Comparison of ENCODE assay signal across 11 cellular contexts in genomic region chr12:8089277-8089676, GRCh38. TPM values are rescaled to one million over a fixed set of nuclear protein-coding genes. Genes with fewer than 3 reads are reported as not detected.
A peak's percentile ranks its signal among the peaks of the same experiment; 100 is the strongest.
DNase-seq lines count a peak whose midpoint lies in the region; ATAC-seq and TF ChIP-seq lines count a peak whose summit lies in the region.
"Not testable (repeated sequence)": the region's sequence is repeated elsewhere in the genome, so short reads cannot be mapped to it uniquely, and the experiment has no call there.
"Had no signal": no experiment of that assay in that cellular context is flagged by ENCODE, and none has a peak within 500 bp of the region (broad histone marks: within the 10 kb centered on the region; RNA-seq: fewer than 3 reads in every experiment).

No MANE protein-coding gene starts in this region.

- H3K27me3 ChIP-seq in BLaER1; CD8-positive, alpha-beta memory T cell (ENCODE audit: insufficient read depth, low read length, poor library complexity, severe bottlenecking); neural progenitor cell: not testable (repeated sequence)

- not testable (repeated sequence) for H3F3A ChIP-seq in neural progenitor cell (ENCODE audit: low read depth)

- H3K79me2 ChIP-seq in neural progenitor cell (ENCODE audit: low read depth), result peaks cover 38% of the 10 kb centered on the region

- H3K4me3 Mint-ChIP-seq in CD8-positive, alpha-beta memory T cell; activated CD8-positive, alpha-beta T cell treated with anti-CD3 and anti-CD28 coated beads for 36 hours; activated naive CD8-positive, alpha-beta T cell treated with anti-CD3 and anti-CD28 coated beads, Interleukin-2, amount 50 U/mL, for 24 hours; immature natural killer cell; neural progenitor cell: not testable (repeated sequence)
- peak overlapping the region in 2 of 3 donors; percentile 54 to 78 for H3K4me3 Mint-ChIP-seq in T-cell
- H3K4me3 Mint-ChIP-seq in activated T-helper 17 cell treated with anti-CD3 and anti-CD28 coated beads, Interleukin-2, amount 50 U/mL, for 72 hours, result peak overlapping the region; percentile 87

- peak overlapping the region; percentile 69 for H3K4me2 ChIP-seq in BLaER1
- H3K4me2 ChIP-seq in neural progenitor cell, result not testable (repeated sequence)

- ATAC-seq in T-cell (replicated peaks in 1 of 4); activated CD8-positive, alpha-beta T cell treated with anti-CD3 and anti-CD28 coated beads for 36 hours; activated T-helper 17 cell treated with anti-CD3 and anti-CD28 coated beads, Interleukin-2, amount 50 U/mL, for 72 hours (replicated peaks); activated naive CD8-positive, alpha-beta T cell treated with anti-CD3 and anti-CD28 coated beads, Interleukin-2, amount 50 U/mL, for 24 hours: not testable (repeated sequence)

- H3K9me3 Mint-ChIP-seq in CD8-positive, alpha-beta memory T cell; T-cell; activated CD8-positive, alpha-beta T cell treated with anti-CD3 and anti-CD28 coated beads for 36 hours; activated T-helper 17 cell treated with anti-CD3 and anti-CD28 coated beads, Interleukin-2, amount 50 U/mL, for 72 hours; activated naive CD8-positive, alpha-beta T cell treated with anti-CD3 and anti-CD28 coated beads, Interleukin-2, amount 50 U/mL, for 24 hours; immature natural killer cell; neural progenitor cell: not testable (repeated sequence)

- H4K20me1 ChIP-seq in BLaER1, result peaks cover 69% of the 10 kb centered on the region
- H4K20me1 ChIP-seq in neural progenitor cell (ENCODE audit: low read depth), result not testable (repeated sequence)

- CTCF ChIA-PET in CD8-positive, alpha-beta memory T cell (lab: Charles Lee), result interaction anchor here (1.4 to 2.1 kb wide), 3 partner anchors 11 to 148 kb away, joined by 5 to 8 read pairs (median 7); no protein-coding TSS in a partner anchor
- CTCF ChIA-PET in T-cell (lab: Charles Lee), result interaction anchor here in 1 of 2 donors (0.6 to 2.3 kb wide), 4 partner anchors 11 to 837 kb away, joined by 3 to 17 read pairs (median 4); no protein-coding TSS in a partner anchor
- CTCF ChIA-PET in activated CD8-positive, alpha-beta T cell treated with anti-CD3 and anti-CD28 coated beads for 36 hours (lab: Charles Lee), result interaction anchor here (1.1 to 3.0 kb wide), 6 partner anchors 11 to 148 kb away, joined by 3 to 21 read pairs (median 6); no protein-coding TSS in a partner anchor

- H3K27me3 Mint-ChIP-seq in CD8-positive, alpha-beta memory T cell; T-cell; activated CD8-positive, alpha-beta T cell treated with anti-CD3 and anti-CD28 coated beads for 36 hours; activated T-helper 17 cell treated with anti-CD3 and anti-CD28 coated beads, Interleukin-2, amount 50 U/mL, for 72 hours; activated naive CD8-positive, alpha-beta T cell treated with anti-CD3 and anti-CD28 coated beads, Interleukin-2, amount 50 U/mL, for 24 hours; immature natural killer cell (ENCODE audit: low read depth in 3 of 3); neural progenitor cell (ENCODE audit: insufficient read depth, low read depth): not testable (repeated sequence)

- H3K36me3 ChIP-seq in BLaER1, result peaks cover 68% of the 10 kb centered on the region
- peaks cover 34% of the 10 kb centered on the region for H3K36me3 ChIP-seq in CD8-positive, alpha-beta memory T cell (ENCODE audit: insufficient read depth, low read length)
- not testable (repeated sequence) for H3K36me3 ChIP-seq in neural progenitor cell

- H3K27ac ChIP-seq in BLaER1; CD8-positive, alpha-beta memory T cell (ENCODE audit: low read depth, low read length); neural progenitor cell: not testable (repeated sequence)

- not testable (repeated sequence) for DNase-seq in CD8-positive, alpha-beta memory T cell; T-cell; activated CD8-positive, alpha-beta T cell treated with anti-CD3 and anti-CD28 coated beads for 36 hours; activated naive CD8-positive, alpha-beta T cell treated with anti-CD3 and anti-CD28 coated beads, Interleukin-2, amount 50 U/mL, for 24 hours; immature natural killer cell; neural progenitor cell (ENCODE audit: low spot score)

- H3K4me3 ChIP-seq in BLaER1; CD8-positive, alpha-beta memory T cell (ENCODE audit: low read length); neural progenitor cell: not testable (repeated sequence)

- not testable (repeated sequence) for H3K9ac ChIP-seq in BLaER1
- peak overlapping the region; percentile 27 for H3K9ac ChIP-seq in neural progenitor cell

- not testable (repeated sequence) for H2AFZ ChIP-seq in neural progenitor cell (replicated peaks)

- POLR2A ChIA-PET in CD8-positive, alpha-beta memory T cell (lab: Charles Lee), result interaction anchor here (0.9 kb wide), 1 partner anchor 57 kb away, joined by 4 read pairs; the partner anchor contains the start of gene FOXJ2
- POLR2A ChIA-PET in T-cell (lab: Charles Lee), result interaction anchor here in 1 of 2 donors (0.9 to 1.8 kb wide), 2 partner anchors 11 to 23 kb away, joined by 3 to 4 read pairs; partner anchors contain the start of gene C3AR1
- POLR2A ChIA-PET in activated CD8-positive, alpha-beta T cell treated with anti-CD3 and anti-CD28 coated beads for 36 hours (lab: Charles Lee), result not testable (repeated sequence)

- intact Hi-C loops in activated CD8-positive, alpha-beta T cell treated with anti-CD3 and anti-CD28 coated beads for 36 hours (cut with micrococcal nuclease), result not testable (repeated sequence)

- not testable (repeated sequence) for TF ChIP-seq CTCF in activated CD8-positive, alpha-beta T cell treated with anti-CD3 and anti-CD28 coated beads for 36 hours (IDR thresholded peaks at IDR 0.05); neural progenitor cell (IDR thresholded peaks at IDR 0.05)

- not testable (repeated sequence) for H3K9me3 ChIP-seq in BLaER1; CD8-positive, alpha-beta memory T cell (ENCODE audit: low read length); neural progenitor cell (ENCODE audit: low read depth)

- peaks cover 42 to 57% (median 53%) of the 10 kb centered on the region in 3 donors for H3K4me1 Mint-ChIP-seq in CD8-positive, alpha-beta memory T cell
- H3K4me1 Mint-ChIP-seq in T-cell (peaks cover 50 to 52% (median 51%) of the 10 kb centered on the region in 3 donors), immature natural killer cell (peaks cover 33 to 41% of the 10 kb centered on the region in 2 donors)
- H3K4me1 Mint-ChIP-seq in activated CD8-positive, alpha-beta T cell treated with anti-CD3 and anti-CD28 coated beads for 36 hours (ENCODE audit: low read depth), result peaks cover 38% of the 10 kb centered on the region
- H3K4me1 Mint-ChIP-seq in activated T-helper 17 cell treated with anti-CD3 and anti-CD28 coated beads, Interleukin-2, amount 50 U/mL, for 72 hours, result peaks cover 31% of the 10 kb centered on the region
- peaks cover 39% of the 10 kb centered on the region for H3K4me1 Mint-ChIP-seq in activated naive CD8-positive, alpha-beta T cell treated with anti-CD3 and anti-CD28 coated beads, Interleukin-2, amount 50 U/mL, for 24 hours
- not testable (repeated sequence) for H3K4me1 Mint-ChIP-seq in neural progenitor cell

- H3K27ac Mint-ChIP-seq in CD8-positive, alpha-beta memory T cell, result peak overlapping the region in 7 of 8 donors; percentile 91 to 96 (median 94)
- H3K27ac Mint-ChIP-seq in T-cell (peak overlapping the region; percentile 87 to 94), immature natural killer cell (peak overlapping the region; percentile 87 to 94 (median 92))
- H3K27ac Mint-ChIP-seq in activated CD8-positive, alpha-beta T cell treated with anti-CD3 and anti-CD28 coated beads for 36 hours, result peak overlapping the region; percentile 94
- peak overlapping the region; percentile 94 for H3K27ac Mint-ChIP-seq in activated T-helper 17 cell treated with anti-CD3 and anti-CD28 coated beads, Interleukin-2, amount 50 U/mL, for 72 hours
- H3K27ac Mint-ChIP-seq in activated naive CD8-positive, alpha-beta T cell treated with anti-CD3 and anti-CD28 coated beads, Interleukin-2, amount 50 U/mL, for 24 hours, result peak overlapping the region; percentile 85
- not testable (repeated sequence) for H3K27ac Mint-ChIP-seq in neural progenitor cell

- H3K36me3 Mint-ChIP-seq in CD8-positive, alpha-beta memory T cell, result peaks cover 8 to 62% (median 22%) of the 10 kb centered on the region in 3 donors
- H3K36me3 Mint-ChIP-seq in T-cell (peaks cover 53% of the 10 kb centered on the region), immature natural killer cell (peaks cover 14 to 40% (median 24%) of the 10 kb centered on the region in 3 donors), neural progenitor cell (peaks cover 17% of the 10 kb centered on the region)
- peaks cover 56% of the 10 kb centered on the region for H3K36me3 Mint-ChIP-seq in activated CD8-positive, alpha-beta T cell treated with anti-CD3 and anti-CD28 coated beads for 36 hours (ENCODE audit: low read depth)
- peaks cover 95% of the 10 kb centered on the region for H3K36me3 Mint-ChIP-seq in activated T-helper 17 cell treated with anti-CD3 and anti-CD28 coated beads, Interleukin-2, amount 50 U/mL, for 72 hours (ENCODE audit: low read depth)
- peaks cover 56% of the 10 kb centered on the region for H3K36me3 Mint-ChIP-seq in activated naive CD8-positive, alpha-beta T cell treated with anti-CD3 and anti-CD28 coated beads, Interleukin-2, amount 50 U/mL, for 24 hours (ENCODE audit: low read depth)

- peaks cover 57% of the 10 kb centered on the region for H3K4me1 ChIP-seq in BLaER1
- H3K4me1 ChIP-seq in CD8-positive, alpha-beta memory T cell (ENCODE audit: insufficient read depth, low read length), result peaks cover 47% of the 10 kb centered on the region
- not testable (repeated sequence) for H3K4me1 ChIP-seq in neural progenitor cell

RNA-seq across cellular contexts. Expression of gene NECAP1, which starts 7.2 kb away (rescaled TPM):
- total RNA-seq in CD8-positive, alpha-beta memory T cell, result 10 to 100 TPM; 27.1 to 34.0 TPM
- polyA plus RNA-seq in CD8-positive, alpha-beta memory T cell, result 21.2 TPM
- 10 to 100 TPM; 43.9 to 86.6 (median 46.4) TPM for total RNA-seq in T-cell
- 10 to 100 TPM; 26.7 to 29.6 TPM for total RNA-seq in activated CD8-positive, alpha-beta T cell treated with anti-CD3 and anti-CD28 coated beads for 36 hours
- 10 to 100 TPM; 30.0 to 32.9 TPM for total RNA-seq in activated T-helper 17 cell treated with anti-CD3 and anti-CD28 coated beads, Interleukin-2, amount 50 U/mL, for 72 hours
- 10 to 100 TPM; 16.0 to 23.0 (median 20.5) TPM for polyA plus RNA-seq in immature natural killer cell
- 25.2 and 40.1 TPM in 2 replicates for total RNA-seq in neural progenitor cell (ENCODE audit: low replicate concordance)

RNA-seq across cellular contexts. Expression of gene C3AR1, which starts 23.1 kb away (rescaled TPM):
- 1 to 10 TPM; 1.2 to 2.0 TPM for total RNA-seq in CD8-positive, alpha-beta memory T cell
- 15.5 TPM for polyA plus RNA-seq in CD8-positive, alpha-beta memory T cell
- 1 to 10 TPM in 4 of 5 donors, under 1 TPM in 1; 0.68 to 5.1 (median 2.4) TPM for total RNA-seq in T-cell
- 1 to 10 TPM; 1.1 to 1.4 TPM for total RNA-seq in activated CD8-positive, alpha-beta T cell treated with anti-CD3 and anti-CD28 coated beads for 36 hours
- total RNA-seq in activated T-helper 17 cell treated with anti-CD3 and anti-CD28 coated beads, Interleukin-2, amount 50 U/mL, for 72 hours, result 1 to 10 TPM; 6.4 to 7.3 TPM
- 10 to 100 TPM; 10.8 to 31.1 (median 20.2) TPM for polyA plus RNA-seq in immature natural killer cell
- total RNA-seq in neural progenitor cell (ENCODE audit: low replicate concordance), result not detected in 2 replicates
- total RNA-seq: NCI-H460, PC-9 had no signal

RNA-seq across cellular contexts. Expression of gene CLEC4A, which starts 34.1 kb away (rescaled TPM):
- 1 to 10 TPM in 1 of 2 experiments, under 1 TPM in 1; 0.42 to 1.1 TPM for total RNA-seq in CD8-positive, alpha-beta memory T cell
- polyA plus RNA-seq in CD8-positive, alpha-beta memory T cell, result 0.66 TPM
- total RNA-seq in T-cell, result 1 to 10 TPM in 3 of 5 donors, under 1 TPM in 2; 0.44 to 2.3 (median 1.3) TPM
- total RNA-seq in activated CD8-positive, alpha-beta T cell treated with anti-CD3 and anti-CD28 coated beads for 36 hours, result 1 to 10 TPM in 1 of 2 experiments, under 1 TPM in 1; 0.98 to 2.0 TPM
- 1 to 10 TPM in 1 of 2 donors, under 1 TPM in 1; 0.22 to 2.6 TPM for total RNA-seq in activated T-helper 17 cell treated with anti-CD3 and anti-CD28 coated beads, Interleukin-2, amount 50 U/mL, for 72 hours
- polyA plus RNA-seq in immature natural killer cell, result 10 to 100 TPM in 2 of 3 donors, 1 to 10 TPM in 1; 1.6 to 15.4 (median 10.5) TPM
- 0.43 and 2.0 TPM in 2 replicates for total RNA-seq in neural progenitor cell (ENCODE audit: low replicate concordance)
- total RNA-seq: H4, NCI-H460, PC-9 had no signal

RNA-seq across cellular contexts. Expression of gene FOXJ2, which starts 56.8 kb away (rescaled TPM):
- total RNA-seq in CD8-positive, alpha-beta memory T cell, result 10 to 100 TPM; 22.3 to 22.5 TPM
- polyA plus RNA-seq in CD8-positive, alpha-beta memory T cell, result 18.3 TPM
- total RNA-seq in T-cell (10 to 100 TPM; 24.5 to 31.9 (median 28.2) TPM), neural progenitor cell (ENCODE audit: low replicate concordance) (6.8 and 7.4 TPM in 2 replicates)
- 10 to 100 TPM; 11.1 to 12.8 TPM for total RNA-seq in activated CD8-positive, alpha-beta T cell treated with anti-CD3 and anti-CD28 coated beads for 36 hours
- 10 to 100 TPM; 14.3 to 15.1 TPM for total RNA-seq in activated T-helper 17 cell treated with anti-CD3 and anti-CD28 coated beads, Interleukin-2, amount 50 U/mL, for 72 hours
- polyA plus RNA-seq in immature natural killer cell, result 10 to 100 TPM in 1 of 3 donors, 1 to 10 TPM in 2; 2.7 to 15.8 (median 3.3) TPM
